9 cellular contexts compared by ENCODE assay signal in genomic region chr9:108182950-108183381, GRCh38.
DNase-seq lines count a peak whose midpoint lies in the region; ATAC-seq and TF ChIP-seq lines count a peak whose summit lies in the region.
"Had no signal": no experiment of that assay in that cellular context is flagged by ENCODE, and none has a peak within 500 bp of the region (broad histone marks: within the 10 kb centered on the region; RNA-seq: fewer than 3 reads in every experiment).

No MANE protein-coding gene starts in this region.

- no peaks in the 10 kb centered on the region for H3K27me3 Mint-ChIP-seq in activated T-helper 2 cell treated with anti-CD3 and anti-CD28 coated beads, Interferon-gamma antibody, Interleukin-2, Interleukin-4, amounts not matched to agents 10 μg/mL and 5 μg/mL and 100 μg/mL, durations not matched to agents 14 hours and 24 hours and 36 hours (ENCODE audit: low read depth)

- no peaks in the 10 kb centered on the region for H3K27me3 ChIP-seq in GM06990 (replicated peaks; ENCODE audit: control insufficient read depth, insufficient read depth, low read length)

- no peaks in the 10 kb centered on the region for H3K9me3 Mint-ChIP-seq in activated T-helper 2 cell treated with anti-CD3 and anti-CD28 coated beads, Interferon-gamma antibody, Interleukin-2, Interleukin-4, amounts not matched to agents 10 μg/mL and 5 μg/mL and 100 μg/mL, durations not matched to agents 14 hours and 24 hours and 36 hours

- no peak overlapping the region for H3K4me3 Mint-ChIP-seq in activated T-helper 2 cell treated with anti-CD3 and anti-CD28 coated beads, Interferon-gamma antibody, Interleukin-2, Interleukin-4, amounts not matched to agents 10 μg/mL and 5 μg/mL and 100 μg/mL, durations not matched to agents 14 hours and 24 hours and 36 hours (ENCODE audit: low read depth)

- ATAC-seq in GM21423 (IDR thresholded peaks at IDR 0.05; ENCODE audit: unreplicated experiment): peak; percentile 68
- peak; percentile 95 for ATAC-seq in HG03432 (IDR thresholded peaks at IDR 0.05; ENCODE audit: unreplicated experiment)

- H3K27ac ChIP-seq in epithelial cell of prostate: peak overlapping the region; percentile 92

- H3K4me1 Mint-ChIP-seq in activated T-helper 2 cell treated with anti-CD3 and anti-CD28 coated beads, Interferon-gamma antibody, Interleukin-2, Interleukin-4, amounts not matched to agents 10 μg/mL and 5 μg/mL and 100 μg/mL, durations not matched to agents 14 hours and 24 hours and 36 hours (ENCODE audit: low read depth): no peaks in the 10 kb centered on the region

- no peak overlapping the region for H3K27ac Mint-ChIP-seq in activated T-helper 2 cell treated with anti-CD3 and anti-CD28 coated beads, Interferon-gamma antibody, Interleukin-2, Interleukin-4, amounts not matched to agents 10 μg/mL and 5 μg/mL and 100 μg/mL, durations not matched to agents 14 hours and 24 hours and 36 hours

- TF ChIP-seq CTCF in GM06990 (IDR thresholded peaks at IDR 0.05; ENCODE audit: insufficient read depth, low read length, poor library complexity, severe bottlenecking) (no peak), lower leg skin (IDR thresholded peaks at IDR 0.05) (no peak)

- H3K4me3 ChIP-seq in GM06990 (replicated peaks; ENCODE audit: low read depth, low read length): no peak overlapping the region
- H3K4me3 ChIP-seq in lower leg skin (ENCODE audit: low read depth, poor library complexity, severe bottlenecking): no peak overlapping the region

- 41 to 46% methylated on average over 5 of the region's 5 CpGs for WGBS in lower leg skin, 2 donors

- H3K36me3 ChIP-seq in GM06990 (ENCODE audit: control insufficient read depth, insufficient read depth, low read length): no peaks in the 10 kb centered on the region

- intact Hi-C loops in lower leg skin (cut with DNase I; ENCODE audit: low total_unique reads): no loop called here
- intact Hi-C loops in activated T-helper 2 cell treated with anti-CD3 and anti-CD28 coated beads, Interferon-gamma antibody, Interleukin-2, Interleukin-4, amounts not matched to agents 10 μg/mL and 5 μg/mL and 100 μg/mL, durations not matched to agents 14 hours and 24 hours and 36 hours (cut with micrococcal nuclease): no loop called here

- TF ChIP-seq POLR2A in lower leg skin (IDR thresholded peaks at IDR 0.05): no peak

- DNase-seq in GM06990 (ENCODE audit: extremely low read depth, insufficient read length) (peak; percentile 48), epithelial cell of prostate (ENCODE audit: low read depth, low spot score) (no peak), NCI-H1092 treated with DMSO at 0.1 percent for 48 hours (lab: John Stamatoyannopoulos, UW) (no peak), lower leg skin (ENCODE audit: low spot score in 2 of 2) (no peak)
- no peak for DNase-seq in stimulated activated naive CD4-positive, alpha-beta T cell (lab: John Stamatoyannopoulos, UW)
- no peak for DNase-seq in activated T-helper 2 cell treated with anti-CD3 and anti-CD28 coated beads, Interferon-gamma antibody, Interleukin-2, Interleukin-4, amounts not matched to agents 10 μg/mL and 5 μg/mL and 100 μg/mL, durations not matched to agents 14 hours and 24 hours and 36 hours (ENCODE audit: low spot score)
- DNase-seq: DND-41 had no signal

- H3K36me3 Mint-ChIP-seq in activated T-helper 2 cell treated with anti-CD3 and anti-CD28 coated beads, Interferon-gamma antibody, Interleukin-2, Interleukin-4, amounts not matched to agents 10 μg/mL and 5 μg/mL and 100 μg/mL, durations not matched to agents 14 hours and 24 hours and 36 hours (ENCODE audit: low read depth): no peaks in the 10 kb centered on the region
